In genomic region chr20:38748097-38748862, GRCh38 we compare ENCODE assay signal across 8 cellular contexts. TPM values are rescaled to one million over a fixed set of nuclear protein-coding genes. Genes with fewer than 3 reads are reported as not detected.
A peak's percentile ranks its signal among the peaks of the same experiment; 100 is the strongest.
DNase-seq lines count a peak whose midpoint lies in the region; ATAC-seq, FAIRE-seq and TF ChIP-seq lines count a peak whose summit lies in the region.

TSS of gene ACTR5 (plus strand) at chr20:38748460. CDS start at chr20:38748479, 19 bp downstream.

- H3K4me1 ChIP-seq in HepG2 (ENCODE audit: insufficient read depth, low read length), result peaks cover 23% of the 10 kb centered on the region

- TF ChIP-seq EP300 in HepG2 (IDR thresholded peaks at IDR 0.05; ENCODE audit: low read depth in 2 of 2, low read length in 2 of 2) (no peak), HepG2 (CRISPR knock-in tag; IDR thresholded peaks at IDR 0.05; ENCODE audit: borderline replicate concordance) (no peak)

- DNase-seq in CD1c-positive myeloid dendritic cell (ENCODE audit: extremely low spot score) (peak; percentile 97), NCI-H748 (lab: John Stamatoyannopoulos, UW; ENCODE audit: unreplicated experiment) (peak; percentile 95), dedifferentiated amniotic fluid mesenchymal stem cell (ENCODE audit: extremely low spot score) (peak; percentile 86), HepG2 (ENCODE audit: low spot score) (peak; percentile 86)
- DNase-seq in activated CD4-positive, alpha-beta T cell treated with anti-CD3 and anti-CD28 coated beads, Interleukin-2, amount 50 U/mL, for 24 hours (ENCODE audit: low read depth in 1 of 2, low spot score in 1 of 2), result peak; percentile 95 to 97
- DNase-seq in stimulated activated CD4-positive, alpha-beta T cell treated with anti-CD3 and anti-CD28 coated beads, Interleukin-2, amount 100 ng/mL, for 4 hours (ENCODE audit: low read depth), result peak; percentile 95

- POLR2A ChIA-PET in HepG2 (lab: Yijun Ruan, JAX), result interaction anchor here (0.7 to 1.8 kb wide), 7 partner anchors 8 to 313 kb away, joined by 3 to 7 read pairs (median 4); partner anchors contain the start of gene SNHG17

- 0 out of 2 replicates have a peak, but pooled peaks cover 4% of the 10 kb centered on the region for H4K20me1 ChIP-seq in HepG2 (ENCODE audit: insufficient read depth, low read length)

- no peak for FAIRE-seq in HepG2 (lab: Jason Lieb, UNC)

- H3K79me2 ChIP-seq in HepG2 (ENCODE audit: insufficient read depth, low read length), result peaks cover 17% of the 10 kb centered on the region

- peak within 1 kb of the TSS; percentile 65 to 96 (median 95) for H3K4me3 ChIP-seq in HepG2 (replicated peaks in 1 of 3; ENCODE audit: insufficient read depth in 1 of 3, low read depth in 2 of 3, low read length in 3 of 3)

- CTCF ChIA-PET in HepG2 (lab: Yijun Ruan, JAX; ENCODE audit: low intra/inter-chr PET ratio, low total read pairs), result interaction anchor here (1.1 to 1.5 kb wide), 2 partner anchors 17 to 99 kb away, joined by 3 to 5 read pairs; no protein-coding TSS in a partner anchor

- H3K9me3 ChIP-seq in HepG2 (ENCODE audit: low read length), result no peaks in the 10 kb centered on the region

- peak within 1 kb of the TSS; percentile 89 for H3K9ac ChIP-seq in HepG2 (ENCODE audit: insufficient read depth, low read depth, low read length)

- H3K36me3 ChIP-seq in HepG2 (replicated peaks in 1 of 2; ENCODE audit: control insufficient read depth in 1 of 2, insufficient read depth in 2 of 2, low read length in 2 of 2), result peaks cover 12 to 14% of the 10 kb centered on the region in 2 experiments

- peak; percentile 24; the same call in 1 of the 2 replicates for TF ChIP-seq CTCF in HepG2 (CRISPR knock-in tag; IDR thresholded peaks at IDR 0.05)

- peak within 1 kb of the TSS; percentile 75 for H3K27ac ChIP-seq in HepG2 (ENCODE audit: extremely low read length, insufficient read depth, low read length)

- peak within 1 kb of the TSS; percentile 83 for H3K4me2 ChIP-seq in HepG2 (ENCODE audit: low read depth, low read length)

- peak; percentile 88 to 99 for TF ChIP-seq POLR2A in HepG2 (IDR thresholded peaks at IDR 0.05; ENCODE audit: insufficient read depth in 1 of 2, low read depth in 2 of 2, low read length in 2 of 2)

- no TSS peak for BruUV-seq in HepG2 (replicated peaks; lab: Mats Ljungman, UMichigan)

- TF ChIP-seq RAD21 in HepG2 (CRISPR knock-in tag; IDR thresholded peaks at IDR 0.05), result peak; percentile 78; the same call in 1 of the 2 replicates

- intact Hi-C loops in HepG2 (cut with micrococcal nuclease; ENCODE audit: unreplicated experiment), result loop anchor here (1.0 to 5.0 kb wide), 4 partner anchors 17 to 178 kb away; partner anchors contain the start of gene FAM83D

- under 1% methylated on average over 69 of the region's 84 CpGs for WGBS in HepG2 (ENCODE audit: low lambda C conversion rate)

- ATAC-seq in GM19438 (IDR thresholded peaks at IDR 0.05; ENCODE audit: low read depth, unreplicated experiment), result peak; percentile 86
- ATAC-seq in HG03565 (IDR thresholded peaks at IDR 0.05; ENCODE audit: unreplicated experiment), result peak; percentile 70
- ATAC-seq in HepG2, result peak; percentile 92

- in situ Hi-C loops in HepG2 (cut with HindIII; ENCODE audit: extremely low pct_ligation_motif_present, low pct_unique_long_range_greater_than_20kb), result loop anchor here (25.0 kb wide), 1 partner anchor 311 kb away; the partner anchor contains the start of gene SNHG17

- peak within 1 kb of the TSS; percentile 90 for H2AFZ ChIP-seq in HepG2 (ENCODE audit: low read length)

- peaks cover 0 to 10% of the 10 kb centered on the region in 2 experiments; a peak in 3 of 5 replicates for H3K27me3 ChIP-seq in HepG2 (ENCODE audit: control insufficient read depth in 1 of 2, insufficient read depth in 2 of 2, low read length in 2 of 2)

TF ChIP-seq in HepG2, 621 proteins besides CTCF, POLR2A, EP300 and RAD21 (continues in another document):
- TF ChIP-seq STAG1 (CRISPR knock-in tag; IDR thresholded peaks at IDR 0.05), result peak; percentile 21
- no peak; the same call in 1 of the 2 replicates for TF ChIP-seq ZNF329 (CRISPR knock-in tag; IDR thresholded peaks at IDR 0.05; ENCODE audit: low read depth)
- no peak for TF ChIP-seq ZNF382 (CRISPR knock-in tag; IDR thresholded peaks at IDR 0.05; ENCODE audit: borderline replicate concordance)
- no peak for TF ChIP-seq ZNF24 (IDR thresholded peaks at IDR 0.05)
- TF ChIP-seq TEAD3 (CRISPR knock-in tag; optimal IDR thresholded peaks at IDR 0.05; ENCODE audit: borderline replicate concordance), result peak; percentile 66
- TF ChIP-seq SOX6 (IDR thresholded peaks at IDR 0.05), result no peak
- TF ChIP-seq SOX6 (CRISPR knock-in tag; IDR thresholded peaks at IDR 0.05), result peak; percentile 59
- peak; percentile 69 for TF ChIP-seq ZNF552 (CRISPR knock-in tag; IDR thresholded peaks at IDR 0.05; ENCODE audit: borderline replicate concordance)
- TF ChIP-seq POLR2G (IDR thresholded peaks at IDR 0.05; ENCODE audit: low read depth, low read length), result peak; percentile 95
- peak; percentile 42; the same call in 1 of the 2 replicates for TF ChIP-seq THRA (CRISPR knock-in tag; IDR thresholded peaks at IDR 0.05; ENCODE audit: borderline replicate concordance)
- 0 out of 2 replicates have a peak, but pooled peaks have one; percentile 46 for TF ChIP-seq HDAC2 (CRISPR knock-in tag; IDR thresholded peaks at IDR 0.05)
- TF ChIP-seq SMAD1 (CRISPR knock-in tag; IDR thresholded peaks at IDR 0.05; ENCODE audit: borderline replicate concordance, low read depth), result peak; percentile 97; the same call in 1 of the 2 replicates

RNA-seq across cellular contexts. Expression of gene ACTR5, which starts in this region (rescaled TPM):
- 20.5 and 22.0 TPM in 2 replicates for total RNA-seq in HepG2 (2016; rRNA removed; fragmentation: Illumina TruSeq; extraction: Trizol)
- total RNA-seq in HepG2 (2016; cell fraction: cytosol; rRNA removed; fragmentation: Illumina TruSeq; extraction: Trizol; ENCODE audit: low read depth), result 1.4 and 2.3 TPM in 2 replicates
- 20.8 and 23.2 TPM in 2 replicates for total RNA-seq in HepG2 (2016; cell fraction: insoluble cytoplasmic fraction; rRNA removed; fragmentation: Illumina TruSeq; extraction: Trizol)
- 4.9 and 5.2 TPM in 2 replicates for total RNA-seq in HepG2 (2016; cell fraction: membrane; rRNA removed; fragmentation: Illumina TruSeq; extraction: Trizol)
- total RNA-seq in HepG2 (2016; cell fraction: nucleus; rRNA removed; fragmentation: Illumina TruSeq; extraction: Trizol), result 19.7 and 20.2 TPM in 2 replicates
- polyA plus RNA-seq in HepG2 (2011; rRNA removed), result 19.5 and 21.2 TPM in 2 replicates
- 10.3 and 11.2 TPM in 2 replicates for polyA plus RNA-seq in HepG2 (2011; cell fraction: cytosol; rRNA removed)
- 59.7 and 75.5 TPM in 2 replicates for polyA plus RNA-seq in HepG2 (2011; cell fraction: nucleus; rRNA removed)
- polyA plus RNA-seq in HepG2 (2012), result 11.5 and 13.6 TPM in 2 replicates
- 0.74 and 1.3 TPM in 2 replicates for polyA plus RNA-seq in HepG2 (2016; cell fraction: cytosol; fragmentation: Illumina TruSeq; extraction: Trizol; ENCODE audit: low read depth)
- polyA plus RNA-seq in HepG2 (2016; cell fraction: insoluble cytoplasmic fraction; fragmentation: Illumina TruSeq; extraction: Trizol; ENCODE audit: low read depth), result 17.2 and 18.6 TPM in 2 replicates
- polyA plus RNA-seq in HepG2 (2016; cell fraction: membrane; fragmentation: Illumina TruSeq; extraction: Trizol; ENCODE audit: low read depth), result 2.2 and 2.4 TPM in 2 replicates
- polyA plus RNA-seq in HepG2 (2016; cell fraction: nucleus; fragmentation: Illumina TruSeq; extraction: Trizol; ENCODE audit: insufficient read depth, low read depth), result 28.1 and 28.5 TPM in 2 replicates
- 14.3 and 18.0 TPM in 2 replicates for polyA minus RNA-seq in HepG2 (2011; rRNA and poly(A)+ RNA removed; ENCODE audit: low replicate concordance)
- 6.7 and 7.3 TPM in 2 replicates for polyA minus RNA-seq in HepG2 (2011; cell fraction: cytosol; rRNA and poly(A)+ RNA removed)
- 25.9 and 33.6 TPM in 2 replicates for polyA minus RNA-seq in HepG2 (2011; cell fraction: nucleus; rRNA and poly(A)+ RNA removed)

Comparison
In these comparisons a context has a peak if more than half of its experiments do, and no peak if none do; other contexts are left out.
1. Peak in every context shown above with its lines: DNase-seq, ATAC-seq, H3K4me3 ChIP-seq and H3K27ac ChIP-seq.